ENCODE assay signal across 1 cellular context in the genomic region with DNA sequence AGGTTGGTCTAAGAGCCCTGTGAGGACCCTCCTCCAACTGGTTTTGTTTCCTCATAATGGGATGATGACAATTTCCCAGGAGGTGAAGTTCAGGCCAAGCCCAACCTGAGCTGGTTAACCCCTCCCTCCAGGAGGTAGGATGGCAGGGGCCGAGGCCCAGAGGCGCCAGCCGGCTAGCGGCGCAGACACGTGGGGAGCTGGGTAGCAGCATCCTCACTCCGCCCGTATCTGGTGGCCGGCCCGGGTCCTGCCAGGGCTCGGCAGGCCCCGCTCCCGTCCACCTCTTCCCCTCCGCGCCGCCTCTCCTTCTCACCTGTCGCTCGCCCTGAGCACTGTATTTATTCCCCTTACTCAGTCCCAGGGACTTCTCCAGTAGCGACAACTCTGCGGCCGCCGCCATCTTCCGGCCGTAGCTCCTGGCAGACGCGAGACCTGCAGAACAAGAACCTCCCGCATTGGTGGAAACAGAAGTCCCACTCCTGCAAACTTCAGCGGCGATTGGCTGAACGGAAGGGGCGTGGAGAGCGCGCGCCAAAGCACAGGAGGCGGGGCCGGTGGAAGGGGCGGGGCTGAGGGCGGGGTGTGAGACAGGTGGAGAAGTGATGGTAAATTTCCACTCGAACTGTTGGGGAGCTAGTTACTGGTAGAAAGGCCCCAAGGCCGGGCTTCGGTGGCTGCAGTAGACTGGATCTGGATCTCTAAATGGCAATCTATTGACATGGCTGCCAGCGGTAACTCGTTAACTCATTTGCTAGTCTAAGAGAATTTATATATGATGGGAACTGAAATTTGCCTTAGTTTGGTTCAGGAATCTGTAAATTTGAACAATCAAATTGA.
TF ChIP-seq lines count a peak whose summit lies in the region.

Gene EEF1E1 (minus strand): TSS at position 427 of the 837 bp plus-strand sequence. CDS start 27 bp downstream, at position 400.

TF ChIP-seq in IMR-90, 13 proteins besides CTCF, POLR2A, EP300 and RAD21 (continued from another document):
- TF ChIP-seq, protein P1, sequence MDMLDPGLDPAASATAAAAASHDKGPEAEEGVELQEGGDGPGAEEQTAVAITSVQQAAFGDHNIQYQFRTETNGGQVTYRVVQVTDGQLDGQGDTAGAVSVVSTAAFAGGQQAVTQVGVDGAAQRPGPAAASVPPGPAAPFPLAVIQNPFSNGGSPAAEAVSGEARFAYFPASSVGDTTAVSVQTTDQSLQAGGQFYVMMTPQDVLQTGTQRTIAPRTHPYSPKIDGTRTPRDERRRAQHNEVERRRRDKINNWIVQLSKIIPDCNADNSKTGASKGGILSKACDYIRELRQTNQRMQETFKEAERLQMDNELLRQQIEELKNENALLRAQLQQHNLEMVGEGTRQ (IDR thresholded peaks at IDR 0.05; ENCODE audit: low read depth, low read length), result peak; percentile 35; the same call in 1 of the 2 replicates
